Comparison of ENCODE assay signal across 11 cellular contexts in genomic region chr5:124663101-124663506, GRCh38.
A peak's percentile ranks its signal among the peaks of the same experiment; 100 is the strongest.
DNase-seq lines count a peak whose midpoint lies in the region; ATAC-seq and TF ChIP-seq lines count a peak whose summit lies in the region.
"Had no signal": no experiment of that assay in that cellular context is flagged by ENCODE, and none has a peak within 500 bp of the region (broad histone marks: within the 10 kb centered on the region; RNA-seq: fewer than 3 reads in every experiment).

No MANE protein-coding gene starts in this region.

- peak; percentile 65 to 89 for DNase-seq in HAP-1 (ENCODE audit: low spot score in 2 of 2)
- DNase-seq in RWPE2 (ENCODE audit: low spot score) = no peak
- peak; percentile 27 for DNase-seq in iris pigment epithelial cell (ENCODE audit: low read depth)
- DNase-seq in stomach = no peak
- no peak for DNase-seq in esophagus squamous epithelium (lab: John Stamatoyannopoulos, UW)
- DNase-seq: activated naive CD8-positive, alpha-beta T cell treated with anti-CD3 and anti-CD28 coated beads, Interleukin-2, amount 10 ng/mL, durations not matched to agents 7 days and 5 days; DMS153; effector CD8-positive, alpha-beta T cell; stimulated activated CD4-positive, alpha-beta T cell treated with anti-CD3 and anti-CD28 coated beads, Interleukin-15, amount 100 ng/mL, for 24 hours had no signal

- H3K9me3 ChIP-seq in HAP-1 (no peaks in the 10 kb centered on the region), RWPE2 (ENCODE audit: severe bottlenecking) (no peaks in the 10 kb centered on the region), stomach (no peaks in the 10 kb centered on the region), esophagus squamous epithelium (no peaks in the 10 kb centered on the region)

- TF ChIP-seq CTCF in RWPE2 (IDR thresholded peaks at IDR 0.05; ENCODE audit: poor library complexity, severe bottlenecking) (no peak), stomach (IDR thresholded peaks at IDR 0.05) (no peak), esophagus squamous epithelium (IDR thresholded peaks at IDR 0.05) (no peak)

- H3K27ac ChIP-seq in RWPE2 (ENCODE audit: poor library complexity, severe bottlenecking) (peak overlapping the region; percentile 82), stomach (peak overlapping the region; percentile 18 to 78 (median 64)), esophagus squamous epithelium (no peak overlapping the region)

- no peak overlapping the region for H3K4me3 ChIP-seq in HAP-1
- no peak overlapping the region for H3K4me3 ChIP-seq in RWPE2 (ENCODE audit: severe bottlenecking)
- no peak overlapping the region for H3K4me3 ChIP-seq in stomach
- H3K4me3 ChIP-seq in esophagus squamous epithelium = no peak overlapping the region

- TF ChIP-seq POLR2A in stomach (IDR thresholded peaks at IDR 0.05) (no peak), esophagus squamous epithelium (IDR thresholded peaks at IDR 0.05) (no peak)

- H3K36me3 ChIP-seq in HAP-1 (replicated peaks) (no peaks in the 10 kb centered on the region), RWPE2 (ENCODE audit: low read depth) (no peaks in the 10 kb centered on the region), stomach (no peaks in the 10 kb centered on the region), esophagus squamous epithelium (no peaks in the 10 kb centered on the region)

- in situ Hi-C loops in HAP-1 (cut with MboI; ENCODE audit: low sequenced_read_pairs) = no loop called here

- 44 to 67% (median 49%) methylated on average over 5 of the region's 5 CpGs for WGBS in stomach, 5 donors
- WGBS in esophagus squamous epithelium, 2 donors = 74 to 84% methylated on average over 5 of the region's 5 CpGs

- peaks cover 48% of the 10 kb centered on the region for H3K4me1 ChIP-seq in HAP-1
- peaks cover 33% of the 10 kb centered on the region for H3K4me1 ChIP-seq in RWPE2 (ENCODE audit: insufficient read depth, poor library complexity, severe bottlenecking)
- H3K4me1 ChIP-seq in stomach = peaks cover 45 to 95% (median 70%) of the 10 kb centered on the region in 4 donors
- H3K4me1 ChIP-seq in esophagus squamous epithelium = peaks cover 18 to 64% (median 48%) of the 10 kb centered on the region in 3 donors

- H3K27me3 ChIP-seq in HAP-1 (ENCODE audit: low read depth) (no peaks in the 10 kb centered on the region), RWPE2 (ENCODE audit: insufficient read depth, poor library complexity, severe bottlenecking) (no peaks in the 10 kb centered on the region), stomach (no peaks in the 10 kb centered on the region), esophagus squamous epithelium (no peaks in the 10 kb centered on the region)

- no peak for TF ChIP-seq EP300 in stomach (IDR thresholded peaks at IDR 0.05)

- ATAC-seq in RWPE2 (ENCODE audit: low read depth) (no peak), GM21529 (IDR thresholded peaks at IDR 0.05; ENCODE audit: unreplicated experiment) (no peak), GM21526 (IDR thresholded peaks at IDR 0.05; ENCODE audit: low FRiP score, unreplicated experiment) (no peak)

- intact Hi-C loops in stomach (cut with DNase I; ENCODE audit: low total_unique reads) (no loop called here), esophagus squamous epithelium (cut with DNase I) (no loop called here)

Comparison
In these comparisons a context has a peak if more than half of its experiments do, and no peak if none do; other contexts are left out.
1. DNase-seq: peak in HAP-1 (2 of 2) and iris pigment epithelial cell (single experiment); none in RWPE2 (single experiment), stomach (single experiment) and esophagus squamous epithelium (single experiment).
2. H3K27ac ChIP-seq: peak in RWPE2 (single experiment) and stomach (5 of 5); none in esophagus squamous epithelium (0 of 4).